15 cellular contexts compared by ENCODE assay signal in genomic region chr6:91483415-91483814, GRCh38.
A peak's percentile ranks its signal among the peaks of the same experiment; 100 is the strongest.
DNase-seq lines count a peak whose midpoint lies in the region; ATAC-seq, FAIRE-seq and TF ChIP-seq lines count a peak whose summit lies in the region.
"Had no signal": no experiment of that assay in that cellular context is flagged by ENCODE, and none has a peak within 500 bp of the region (broad histone marks: within the 10 kb centered on the region; RNA-seq: fewer than 3 reads in every experiment).

No MANE protein-coding gene starts in this region.

- peak; percentile 8 for DNase-seq in GM12864 (ENCODE audit: low read depth)
- DNase-seq in GM19239 (ENCODE audit: insufficient read length, low spot score), result no peak
- DNase-seq in activated gamma-delta T cell treated with Interleukin-2 at 50 U/mL for 16 hours, result no peak
- DNase-seq in DMS53 (lab: John Stamatoyannopoulos, UW), result no peak
- DNase-seq in CD4-positive, alpha-beta memory T cell, result no peak
- DNase-seq in NCI-H1417 (lab: John Stamatoyannopoulos, UW), result no peak
- DNase-seq: activated CD4-positive, alpha-beta T cell treated with anti-CD3 and anti-CD28 coated beads, Interleukin-2, amount 10 ng/mL, durations not matched to agents 24 days and 14 days; effector CD4-positive, alpha-beta T cell; foreskin keratinocyte; MM.1S; posterior cingulate gyrus had no signal

- H3K27ac Mint-ChIP-seq in CD4-positive, alpha-beta memory T cell, result no peak overlapping the region
- H3K27ac Mint-ChIP-seq: activated CD4-positive, alpha-beta T cell treated with anti-CD3 and anti-CD28 coated beads, Interleukin-2, amount 10 ng/mL, durations not matched to agents 24 days and 14 days; GM23338 had no signal

- H3K27me3 ChIP-seq in CD4-positive, alpha-beta memory T cell (ENCODE audit: insufficient read depth, low read length), result no peaks in the 10 kb centered on the region
- H3K27me3 ChIP-seq: foreskin keratinocyte had no signal

- FAIRE-seq in GM19239 (lab: Jason Lieb, UNC), result peak; percentile 18
- FAIRE-seq: islet of Langerhans had no signal

- CTCF ChIA-PET in CD4-positive, alpha-beta memory T cell (lab: Charles Lee; ENCODE audit: partially characterized antibody), result no interaction called here

- no peaks in the 10 kb centered on the region for H3K27me3 Mint-ChIP-seq in CD4-positive, alpha-beta memory T cell
- H3K27me3 Mint-ChIP-seq: activated CD4-positive, alpha-beta T cell treated with anti-CD3 and anti-CD28 coated beads, Interleukin-2, amount 10 ng/mL, durations not matched to agents 24 days and 14 days had no signal

- H3K4me3 Mint-ChIP-seq in CD4-positive, alpha-beta memory T cell, result no peak overlapping the region
- H3K4me3 Mint-ChIP-seq: activated CD4-positive, alpha-beta T cell treated with anti-CD3 and anti-CD28 coated beads, Interleukin-2, amount 10 ng/mL, durations not matched to agents 24 days and 14 days; GM23338 had no signal

- no peak overlapping the region for H3K4me3 ChIP-seq in GM12864 (ENCODE audit: low read depth, low read length)
- no peak overlapping the region for H3K4me3 ChIP-seq in CD4-positive, alpha-beta memory T cell (ENCODE audit: low read length in 2 of 2)
- H3K4me3 ChIP-seq: GM23338 had no signal

- ATAC-seq in HG02763 (IDR thresholded peaks at IDR 0.05; ENCODE audit: unreplicated experiment) (peak; percentile 35), HG03439 (IDR thresholded peaks at IDR 0.05; ENCODE audit: unreplicated experiment) (peak; percentile 44)
- ATAC-seq: foreskin keratinocyte, GM23338 had no signal

- POLR2A ChIA-PET in CD4-positive, alpha-beta memory T cell (lab: Charles Lee; ENCODE audit: partially characterized antibody), result no interaction called here

- H3K4me1 ChIP-seq in CD4-positive, alpha-beta memory T cell (ENCODE audit: insufficient read depth, low read length), result no peaks in the 10 kb centered on the region
- H3K4me1 ChIP-seq: foreskin keratinocyte had no signal

- TF ChIP-seq CTCF in GM12864 (IDR thresholded peaks at IDR 0.05; ENCODE audit: low read depth, low read length, missing control alignments), result no peak

- intact Hi-C loops in CD4-positive, alpha-beta memory T cell (cut with micrococcal nuclease), result no loop called here

- peaks cover 0 to 2% (median 0%) of the 10 kb centered on the region in 8 donors for H3K9me3 Mint-ChIP-seq in CD4-positive, alpha-beta memory T cell
- H3K9me3 Mint-ChIP-seq: activated CD4-positive, alpha-beta T cell treated with anti-CD3 and anti-CD28 coated beads, Interleukin-2, amount 10 ng/mL, durations not matched to agents 24 days and 14 days; GM23338 had no signal

- no peaks in the 10 kb centered on the region for H3K36me3 ChIP-seq in CD4-positive, alpha-beta memory T cell (ENCODE audit: insufficient read depth, low read length)

- no peaks in the 10 kb centered on the region for H3K9me3 ChIP-seq in CD4-positive, alpha-beta memory T cell (ENCODE audit: control insufficient read depth in 1 of 2, low read length in 2 of 2)

- no peaks in the 10 kb centered on the region for H3K4me1 Mint-ChIP-seq in CD4-positive, alpha-beta memory T cell
- H3K4me1 Mint-ChIP-seq: activated CD4-positive, alpha-beta T cell treated with anti-CD3 and anti-CD28 coated beads, Interleukin-2, amount 10 ng/mL, durations not matched to agents 24 days and 14 days had no signal

- no peaks in the 10 kb centered on the region for H3K36me3 Mint-ChIP-seq in CD4-positive, alpha-beta memory T cell

- H3K27ac ChIP-seq in CD4-positive, alpha-beta memory T cell (ENCODE audit: low read depth, low read length), result no peak overlapping the region
- H3K27ac ChIP-seq: foreskin keratinocyte had no signal
